In the genomic region with DNA sequence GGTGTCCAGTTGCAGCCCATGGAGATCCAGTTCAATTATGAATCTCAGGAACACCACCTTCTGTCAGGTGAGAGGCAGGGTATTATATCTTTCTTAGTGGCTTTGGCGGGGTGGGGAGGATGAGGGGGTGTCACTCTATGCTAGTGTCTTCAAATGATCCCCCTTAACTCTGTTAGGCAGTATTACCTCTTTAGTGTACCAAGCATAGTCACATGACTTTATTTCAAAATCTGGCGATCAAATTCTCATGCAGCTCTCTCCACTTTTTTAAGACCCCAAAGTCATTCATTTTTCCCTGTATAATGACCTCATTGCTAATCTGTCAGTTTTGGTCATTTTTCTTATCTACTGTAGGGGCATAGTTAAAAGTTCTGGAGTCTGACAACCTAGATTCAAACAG, we compare ENCODE assay signal across 9 cellular contexts. TPM values are rescaled to one million over a fixed set of nuclear protein-coding genes. Genes with fewer than 3 reads are reported as not detected.
DNase-seq lines count a peak whose midpoint lies in the region.
"Had no signal": no experiment of that assay in that cellular context is flagged by ENCODE, and none has a peak within 500 bp of the region (broad histone marks: within the 10 kb centered on the region; RNA-seq: fewer than 3 reads in every experiment).

No MANE protein-coding gene starts in this region.

- peaks cover 37% of the 10 kb centered on the region for H3K4me1 Mint-ChIP-seq in activated CD4-positive, alpha-beta T cell treated with anti-CD3 and anti-CD28 coated beads, Interleukin-2, amount 10 ng/mL, durations not matched to agents 24 days and 14 days
- H3K4me1 Mint-ChIP-seq in activated T-helper 1 cell treated with anti-CD3 and anti-CD28 coated beads, Interleukin-12 subunit alpha, Interleukin-12 subunit beta, Interleukin-2, Interleukin-4 antibody, amounts not matched to agents 30 ng/mL and 10 ng/mL and 1 ng/mL, durations not matched to agents 14 hours and 24 hours and 36 hours (ENCODE audit: low read depth): peaks cover 52% of the 10 kb centered on the region

- H3K27ac Mint-ChIP-seq in activated CD4-positive, alpha-beta T cell treated with anti-CD3 and anti-CD28 coated beads, Interleukin-2, amount 10 ng/mL, durations not matched to agents 24 days and 14 days: peak overlapping the region; percentile 95
- H3K27ac Mint-ChIP-seq in activated T-helper 1 cell treated with anti-CD3 and anti-CD28 coated beads, Interleukin-12 subunit alpha, Interleukin-12 subunit beta, Interleukin-2, Interleukin-4 antibody, amounts not matched to agents 30 ng/mL and 10 ng/mL and 1 ng/mL, durations not matched to agents 14 hours and 24 hours and 36 hours: peak overlapping the region; percentile 99

- DNase-seq in activated CD4-positive, alpha-beta T cell treated with anti-CD3 and anti-CD28 coated beads, Interleukin-2, amount 10 ng/mL, durations not matched to agents 24 days and 14 days: no peak
- DNase-seq in activated CD4-positive, alpha-beta T cell treated with anti-CD3 and anti-CD28 coated beads for 48 hours: no peak
- DNase-seq in activated T-helper 1 cell treated with anti-CD3 and anti-CD28 coated beads, Interleukin-12 subunit alpha, Interleukin-12 subunit beta, Interleukin-2, Interleukin-4 antibody, amounts not matched to agents 30 ng/mL and 10 ng/mL and 1 ng/mL, durations not matched to agents 14 hours and 24 hours and 36 hours (ENCODE audit: low spot score): no peak
- DNase-seq in NCI-H2196 (lab: John Stamatoyannopoulos, UW; ENCODE audit: unreplicated experiment) (no peak), NCI-H1694 (lab: John Stamatoyannopoulos, UW) (no peak)
- no peak for DNase-seq in stimulated activated CD4-positive, alpha-beta T cell treated with anti-CD3 and anti-CD28 coated beads, Interleukin-12 subunit alpha, Interleukin-12 subunit beta, amount 100 ng/mL, for 4 hours
- DNase-seq: hypothalamus had no signal

- intact Hi-C loops in activated CD4-positive, alpha-beta T cell treated with anti-CD3 and anti-CD28 coated beads, Interleukin-2, amount 10 ng/mL, durations not matched to agents 24 days and 14 days (cut with micrococcal nuclease): loop anchor here (2.0 to 10.0 kb wide), 5 partner anchors 24 to 774 kb away; a partner anchor contains a TSS
- intact Hi-C loops in activated T-helper 1 cell treated with anti-CD3 and anti-CD28 coated beads, Interleukin-12 subunit alpha, Interleukin-12 subunit beta, Interleukin-2, Interleukin-4 antibody, amounts not matched to agents 30 ng/mL and 10 ng/mL and 1 ng/mL, durations not matched to agents 14 hours and 24 hours and 36 hours (cut with micrococcal nuclease): loop anchor here (2.0 kb wide), 2 partner anchors 248 to 326 kb away; no protein-coding TSS in a partner anchor

- H3K9me3 ChIP-seq in iPS-20b (ENCODE audit: insufficient read depth, low read depth, low read length) (0 out of 2 replicates have a peak, but pooled peaks cover 2% of the 10 kb centered on the region), stomach smooth muscle (ENCODE audit: control insufficient read depth in 2 of 2, low read length in 2 of 2) (no peaks in the 10 kb centered on the region)

- H3K36me3 ChIP-seq in iPS-20b (ENCODE audit: insufficient read depth, low read depth, low read length): peaks cover 30% of the 10 kb centered on the region; the same call in 1 of the 2 replicates
- peaks cover 0 to 2% of the 10 kb centered on the region in 2 donors for H3K36me3 ChIP-seq in stomach smooth muscle (ENCODE audit: control insufficient read depth in 2 of 2, insufficient read depth in 2 of 2, low read length in 2 of 2)

- peaks cover 66% of the 10 kb centered on the region for H3K36me3 Mint-ChIP-seq in activated CD4-positive, alpha-beta T cell treated with anti-CD3 and anti-CD28 coated beads, Interleukin-2, amount 10 ng/mL, durations not matched to agents 24 days and 14 days (ENCODE audit: low read depth)
- H3K36me3 Mint-ChIP-seq in activated T-helper 1 cell treated with anti-CD3 and anti-CD28 coated beads, Interleukin-12 subunit alpha, Interleukin-12 subunit beta, Interleukin-2, Interleukin-4 antibody, amounts not matched to agents 30 ng/mL and 10 ng/mL and 1 ng/mL, durations not matched to agents 14 hours and 24 hours and 36 hours (ENCODE audit: low read depth): peaks cover 50% of the 10 kb centered on the region

- peaks cover 26% of the 10 kb centered on the region for H3K9me3 Mint-ChIP-seq in activated CD4-positive, alpha-beta T cell treated with anti-CD3 and anti-CD28 coated beads, Interleukin-2, amount 10 ng/mL, durations not matched to agents 24 days and 14 days
- H3K9me3 Mint-ChIP-seq in activated T-helper 1 cell treated with anti-CD3 and anti-CD28 coated beads, Interleukin-12 subunit alpha, Interleukin-12 subunit beta, Interleukin-2, Interleukin-4 antibody, amounts not matched to agents 30 ng/mL and 10 ng/mL and 1 ng/mL, durations not matched to agents 14 hours and 24 hours and 36 hours: peaks cover 32% of the 10 kb centered on the region

- H3K4me1 ChIP-seq in iPS-20b (ENCODE audit: insufficient read depth, low read length) (peaks cover 7% of the 10 kb centered on the region; the same call in 1 of the 2 replicates), stomach smooth muscle (ENCODE audit: control insufficient read depth, insufficient read depth, low read length) (peaks cover 13% of the 10 kb centered on the region)

- no peaks in the 10 kb centered on the region for H3K27me3 Mint-ChIP-seq in activated CD4-positive, alpha-beta T cell treated with anti-CD3 and anti-CD28 coated beads, Interleukin-2, amount 10 ng/mL, durations not matched to agents 24 days and 14 days
- H3K27me3 Mint-ChIP-seq in activated T-helper 1 cell treated with anti-CD3 and anti-CD28 coated beads, Interleukin-12 subunit alpha, Interleukin-12 subunit beta, Interleukin-2, Interleukin-4 antibody, amounts not matched to agents 30 ng/mL and 10 ng/mL and 1 ng/mL, durations not matched to agents 14 hours and 24 hours and 36 hours (ENCODE audit: insufficient read depth): no peaks in the 10 kb centered on the region

- H3K27ac ChIP-seq in iPS-20b (ENCODE audit: low read length) (no peak overlapping the region), stomach smooth muscle (ENCODE audit: low read length) (no peak overlapping the region)

- no peaks in the 10 kb centered on the region for H3K27me3 ChIP-seq in iPS-20b (ENCODE audit: insufficient read depth, low read length)
- no peaks in the 10 kb centered on the region for H3K27me3 ChIP-seq in stomach smooth muscle (ENCODE audit: control insufficient read depth in 1 of 2, insufficient read depth in 2 of 2, low read length in 2 of 2)

- peak overlapping the region; percentile 96; the same call in 1 of the 2 replicates for H3K9ac ChIP-seq in iPS-20b (ENCODE audit: low read depth, low read length)
- H3K9ac ChIP-seq in stomach smooth muscle (ENCODE audit: low read length in 2 of 2): peak overlapping the region; percentile 96 to 99

- peak overlapping the region; percentile 97 for H3K4me3 ChIP-seq in iPS-20b (ENCODE audit: low read length)
- H3K4me3 ChIP-seq in stomach smooth muscle (ENCODE audit: low read length in 2 of 2): peak overlapping the region; percentile 94 to 97

- peak overlapping the region; percentile 100 for H3K4me3 Mint-ChIP-seq in activated CD4-positive, alpha-beta T cell treated with anti-CD3 and anti-CD28 coated beads, Interleukin-2, amount 10 ng/mL, durations not matched to agents 24 days and 14 days
- H3K4me3 Mint-ChIP-seq in activated T-helper 1 cell treated with anti-CD3 and anti-CD28 coated beads, Interleukin-12 subunit alpha, Interleukin-12 subunit beta, Interleukin-2, Interleukin-4 antibody, amounts not matched to agents 30 ng/mL and 10 ng/mL and 1 ng/mL, durations not matched to agents 14 hours and 24 hours and 36 hours: peak overlapping the region; percentile 100

RNA-seq across cellular contexts. Expression of a gene that starts 1.1 kb away (rescaled TPM):
- total RNA-seq in activated CD4-positive, alpha-beta T cell treated with anti-CD3 and anti-CD28 coated beads, Interleukin-2, amount 10 ng/mL, durations not matched to agents 24 days and 14 days: 11.6 and 12.2 TPM in 2 replicates
- 10.2 and 11.0 TPM in 2 replicates for total RNA-seq in activated T-helper 1 cell treated with anti-CD3 and anti-CD28 coated beads, Interleukin-12 subunit alpha, Interleukin-12 subunit beta, Interleukin-2, Interleukin-4 antibody, amounts not matched to agents 30 ng/mL and 10 ng/mL and 1 ng/mL, durations not matched to agents 14 hours and 24 hours and 36 hours

RNA-seq across cellular contexts. Expression of a gene that starts 50.3 kb away (rescaled TPM):
- total RNA-seq in activated CD4-positive, alpha-beta T cell treated with anti-CD3 and anti-CD28 coated beads, Interleukin-2, amount 10 ng/mL, durations not matched to agents 24 days and 14 days: 19.2 and 22.6 TPM in 2 replicates
- total RNA-seq in activated T-helper 1 cell treated with anti-CD3 and anti-CD28 coated beads, Interleukin-12 subunit alpha, Interleukin-12 subunit beta, Interleukin-2, Interleukin-4 antibody, amounts not matched to agents 30 ng/mL and 10 ng/mL and 1 ng/mL, durations not matched to agents 14 hours and 24 hours and 36 hours: 18.8 and 21.0 TPM in 2 replicates

RNA-seq across cellular contexts. Expression of a gene that starts 53.1 kb away (rescaled TPM):
- 53.9 and 57.8 TPM in 2 replicates for total RNA-seq in activated CD4-positive, alpha-beta T cell treated with anti-CD3 and anti-CD28 coated beads, Interleukin-2, amount 10 ng/mL, durations not matched to agents 24 days and 14 days
- 56.4 and 56.6 TPM in 2 replicates for total RNA-seq in activated T-helper 1 cell treated with anti-CD3 and anti-CD28 coated beads, Interleukin-12 subunit alpha, Interleukin-12 subunit beta, Interleukin-2, Interleukin-4 antibody, amounts not matched to agents 30 ng/mL and 10 ng/mL and 1 ng/mL, durations not matched to agents 14 hours and 24 hours and 36 hours
